Comparison of ENCODE assay signal across 1 cellular context in genomic region chr2:11745613-11746375, GRCh38.
TF ChIP-seq lines count a peak whose summit lies in the region.

No MANE protein-coding gene starts in this region.

TF ChIP-seq in HepG2, 621 proteins besides CTCF, POLR2A, EP300 and RAD21 (continued from another document and continues in another):
- TF ChIP-seq GATAD1 (CRISPR knock-in tag; IDR thresholded peaks at IDR 0.05) (no peak), ZNF589 (CRISPR knock-in tag; conservative IDR thresholded peaks at IDR 0.05) (no peak), E2F2 (CRISPR knock-in tag; IDR thresholded peaks at IDR 0.05; ENCODE audit: borderline replicate concordance) (no peak), ZNF841 (CRISPR knock-in tag; IDR thresholded peaks at IDR 0.05; ENCODE audit: borderline replicate concordance) (no peak), NFKB2 (CRISPR knock-in tag; IDR thresholded peaks at IDR 0.05; ENCODE audit: borderline replicate concordance) (no peak), MATR3 (CRISPR knock-in tag; IDR thresholded peaks at IDR 0.05) (no peak), ZNF407 (CRISPR knock-in tag; IDR thresholded peaks at IDR 0.05; ENCODE audit: not compliant biosample characterization) (no peak), ZBTB20 (CRISPR knock-in tag; IDR thresholded peaks at IDR 0.05; ENCODE audit: borderline replicate concordance, low read depth) (no peak), ZKSCAN5 (CRISPR knock-in tag; IDR thresholded peaks at IDR 0.05) (no peak), FOXO4 (CRISPR knock-in tag; conservative IDR thresholded peaks at IDR 0.05) (0 out of 2 replicates have a peak, but pooled peaks have one; percentile 29), POGK (CRISPR knock-in tag; conservative IDR thresholded peaks at IDR 0.05) (no peak), ZNF496 (CRISPR knock-in tag; IDR thresholded peaks at IDR 0.05; ENCODE audit: insufficient replicate concordance) (no peak), ZBTB7B (CRISPR knock-in tag; IDR thresholded peaks at IDR 0.05) (peak; percentile 27; the same call in 1 of the 2 replicates), ZBTB34 (CRISPR knock-in tag; IDR thresholded peaks at IDR 0.05) (0 out of 2 replicates have a peak, but pooled peaks have one; percentile 32), BRD4 (CRISPR knock-in tag; IDR thresholded peaks at IDR 0.05) (no peak), SIN3B (IDR thresholded peaks at IDR 0.05; ENCODE audit: low read length) (no peak), ZNF280D (CRISPR knock-in tag; IDR thresholded peaks at IDR 0.05) (0 out of 2 replicates have a peak, but pooled peaks have one; percentile 52), ZNF564 (CRISPR knock-in tag; IDR thresholded peaks at IDR 0.05) (no peak), ZNF33B (CRISPR knock-in tag; IDR thresholded peaks at IDR 0.05) (no peak), RFX1 (IDR thresholded peaks at IDR 0.05) (no peak), KIAA2018 (CRISPR knock-in tag; IDR thresholded peaks at IDR 0.05; ENCODE audit: borderline replicate concordance) (no peak), ZNF839 (CRISPR knock-in tag; IDR thresholded peaks at IDR 0.05; ENCODE audit: borderline replicate concordance) (no peak), ZFP37 (CRISPR knock-in tag; IDR thresholded peaks at IDR 0.05; ENCODE audit: borderline replicate concordance) (no peak), EZH2 (conservative IDR thresholded peaks at IDR 0.05; ENCODE audit: low read depth, low read length) (no peak)
